ENCODE assay signal across 22 cellular contexts in the genomic region with DNA sequence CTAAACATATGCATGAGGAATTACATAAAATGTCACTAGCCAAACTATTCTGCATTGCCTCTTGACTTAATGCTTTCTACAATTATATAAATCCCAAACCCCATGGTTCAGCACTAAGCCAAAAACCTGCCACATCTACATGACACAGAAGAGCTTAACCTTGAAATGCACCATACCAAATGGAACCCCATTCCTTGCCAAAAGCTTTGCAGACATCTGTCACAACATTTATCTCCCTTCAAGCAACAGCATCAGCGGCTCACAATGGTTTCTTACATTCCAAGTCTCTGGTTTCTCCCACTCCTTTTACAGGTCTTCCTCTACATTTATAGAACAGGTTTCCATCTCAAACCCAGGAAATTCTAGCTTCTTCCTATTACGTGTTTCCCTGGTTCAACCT. TPM values are rescaled to one million over a fixed set of nuclear protein-coding genes. Genes with fewer than 3 reads are reported as not detected.
DNase-seq lines count a peak whose midpoint lies in the region; ATAC-seq and TF ChIP-seq lines count a peak whose summit lies in the region.
"Had no signal": no experiment of that assay in that cellular context is flagged by ENCODE, and none has a peak within 500 bp of the region (broad histone marks: within the 10 kb centered on the region; RNA-seq: fewer than 3 reads in every experiment).

No MANE protein-coding gene starts in this region.

- BruUV-seq in IMR-90 (replicated peaks; lab: Mats Ljungman, UMichigan): no TSS peak

- 0 out of 2 replicates have a peak overlapping the region, but pooled peaks have one; percentile 8 for H3K23ac ChIP-seq in IMR-90 (ENCODE audit: low read depth, low read length)

- H2AK9ac ChIP-seq in IMR-90 (replicated peaks; ENCODE audit: low read depth, low read length, poor library complexity): no peak overlapping the region

- POLR2A ChIA-PET in IMR-90 (lab: Charles Lee; ENCODE audit: unreplicated experiment): no interaction called here

- no peak overlapping the region; the same call in 1 of the 2 replicates for H2BK20ac ChIP-seq in IMR-90 (ENCODE audit: low read depth, low read length)

- H3K18ac ChIP-seq in IMR-90 (ENCODE audit: low read depth, low read length): no peak overlapping the region

- no peaks in the 10 kb centered on the region for H3K36me3 ChIP-seq in IMR-90 (ENCODE audit: control insufficient read depth, insufficient read depth, low read length)

- TF ChIP-seq CTCF in IMR-90 (conservative IDR thresholded peaks at IDR 0.05; ENCODE audit: low read depth, low read length): no peak

- no peak overlapping the region for H3K4me2 ChIP-seq in IMR-90 (ENCODE audit: low read depth, low read length)

- no peak overlapping the region for H2BK120ac ChIP-seq in IMR-90 (ENCODE audit: low read depth, low read length)

- peaks cover 4% of the 10 kb centered on the region; the same call in 1 of the 2 replicates for H3K9me1 ChIP-seq in IMR-90 (ENCODE audit: insufficient read depth, low read length)

- H3K4me3 ChIP-seq in IMR-90 (ENCODE audit: insufficient read depth, low read depth, low read length): no peak overlapping the region

- no peak for TF ChIP-seq POLR2A in IMR-90 (IDR thresholded peaks at IDR 0.05; ENCODE audit: low read depth, low read length)

- intact Hi-C loops in IMR-90 (cut with micrococcal nuclease): no loop called here

- H3K79me1 ChIP-seq in IMR-90 (ENCODE audit: low read depth in 1 of 2, low read length in 2 of 2): no peaks in the 10 kb centered on the region

- H3K4me1 ChIP-seq in IMR-90 (ENCODE audit: control insufficient read depth, insufficient read depth, low read length): no peaks in the 10 kb centered on the region

- in situ Hi-C loops in IMR-90 (cut with MboI; ENCODE audit: low sequenced_read_pairs): loop anchor here (25.0 kb wide), 1 partner anchor 996 kb away; no protein-coding TSS in a partner anchor

- no peaks in the 10 kb centered on the region for H3K27me3 ChIP-seq in IMR-90 (ENCODE audit: control insufficient read depth, insufficient read depth, low read length)

- no peak for ATAC-seq in IMR-90 (ENCODE audit: low read depth)
- ATAC-seq: CD8-positive, alpha-beta T cell; HCT116; PC-3; Right ventricle myocardium inferior; T-cell had no signal

- H4K8ac ChIP-seq in IMR-90 (ENCODE audit: low read depth in 2 of 2, low read length in 2 of 2): no peak overlapping the region

- H2AFZ ChIP-seq in IMR-90 (replicated peaks; ENCODE audit: low read length, poor library complexity): no peak overlapping the region

- CTCF ChIA-PET in IMR-90 (lab: Yijun Ruan, JAX): no interaction called here

- 60% methylated on average over 1 of the region's 2 CpGs; no CpG with 5 or more reads in 1 of the 2 experiments for WGBS in IMR-90 (ENCODE audit: extremely low coverage in 2 of 2, insufficient read length in 1 of 2), 2 experiments

- no peak overlapping the region for H3K56ac ChIP-seq in IMR-90 (ENCODE audit: extremely low read depth, insufficient read depth, low read length)

- no peaks in the 10 kb centered on the region for H4K20me1 ChIP-seq in IMR-90 (ENCODE audit: insufficient read depth, low read length)

- no peak overlapping the region for H2BK5ac ChIP-seq in IMR-90 (ENCODE audit: low read depth, low read length, poor library complexity, severe bottlenecking)

- no peak overlapping the region for H3K4ac ChIP-seq in IMR-90 (ENCODE audit: low read depth, low read length)

- no peak overlapping the region for H4K91ac ChIP-seq in IMR-90 (ENCODE audit: insufficient read depth, low read depth, low read length)

- DNase-seq in IMR-90: no peak
- peak; percentile 74 for DNase-seq in NCI-H82 (lab: John Stamatoyannopoulos, UW)
- DNase-seq in cerebellum (ENCODE audit: low spot score): peak; percentile 73
- DNase-seq in SHP77 (lab: John Stamatoyannopoulos, UW): no peak
- no peak for DNase-seq in NCI-H526 treated with DMSO at 0.1 percent for 48 hours (lab: John Stamatoyannopoulos, UW)
- DNase-seq in nucleus accumbens (lab: John Stamatoyannopoulos, UW): no peak
- DNase-seq in COR-L47 (lab: John Stamatoyannopoulos, UW): no peak
- DNase-seq: CD8-positive, alpha-beta T cell; DMS153; DND-41; Karpas-422; NCI-H1092 treated with DMSO at 0.1 percent for 48 hours; NCI-H1436; NCI-H187; NCI-H2081 treated with DMSO at 0.1 percent for 48 hours; NCI-H748 treated with DMSO at 0.1 percent for 48 hours; NK-92 treated with Interleukin-12 subunit alpha and Interleukin-12 subunit beta, amount 100 ng/mL, for 24 hours; PC-3; T-cell had no signal

- no peak overlapping the region for H2AK5ac ChIP-seq in IMR-90 (ENCODE audit: low read depth, low read length)

- no peak for TF ChIP-seq RAD21 in IMR-90 (IDR thresholded peaks at IDR 0.05; ENCODE audit: low read length)

- dilution Hi-C loops in IMR-90 (cut with HindIII; ENCODE audit: low sequenced_read_pairs, unreplicated experiment): no loop called here

- no peaks in the 10 kb centered on the region for H3K9me3 ChIP-seq in IMR-90 (ENCODE audit: control insufficient read depth, insufficient read depth, low read length)

- H3K27ac ChIP-seq in IMR-90 (ENCODE audit: insufficient read depth, low read length): no peak overlapping the region
- H3K27ac ChIP-seq: C4-2B had no signal

- no peak overlapping the region for H2BK15ac ChIP-seq in IMR-90 (ENCODE audit: low read depth, low read length)

- no peak overlapping the region for H3K9ac ChIP-seq in IMR-90 (ENCODE audit: low read depth, low read length)

- H3K14ac ChIP-seq in IMR-90 (replicated peaks; ENCODE audit: low read depth, low read length): no peak overlapping the region

- H4K5ac ChIP-seq in IMR-90 (ENCODE audit: low read depth, low read length): no peak overlapping the region

TF ChIP-seq in IMR-90, 13 proteins besides CTCF, POLR2A, EP300 and RAD21:
- TF ChIP-seq, protein P1, sequence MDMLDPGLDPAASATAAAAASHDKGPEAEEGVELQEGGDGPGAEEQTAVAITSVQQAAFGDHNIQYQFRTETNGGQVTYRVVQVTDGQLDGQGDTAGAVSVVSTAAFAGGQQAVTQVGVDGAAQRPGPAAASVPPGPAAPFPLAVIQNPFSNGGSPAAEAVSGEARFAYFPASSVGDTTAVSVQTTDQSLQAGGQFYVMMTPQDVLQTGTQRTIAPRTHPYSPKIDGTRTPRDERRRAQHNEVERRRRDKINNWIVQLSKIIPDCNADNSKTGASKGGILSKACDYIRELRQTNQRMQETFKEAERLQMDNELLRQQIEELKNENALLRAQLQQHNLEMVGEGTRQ (IDR thresholded peaks at IDR 0.05; ENCODE audit: low read depth, low read length): no peak
- TF ChIP-seq CHD1 (IDR thresholded peaks at IDR 0.05; ENCODE audit: low read depth, low read length) (no peak), FOS (IDR thresholded peaks at IDR 0.05; ENCODE audit: low read depth, low read length) (no peak), CEBPB (IDR thresholded peaks at IDR 0.05; ENCODE audit: low read depth, low read length) (no peak), RCOR1 (IDR thresholded peaks at IDR 0.05; ENCODE audit: insufficient replicate concordance, low read length) (no peak), BHLHE40 (IDR thresholded peaks at IDR 0.05; ENCODE audit: low read depth, low read length) (no peak), MAZ (IDR thresholded peaks at IDR 0.05; ENCODE audit: borderline replicate concordance, low read depth, low read length) (no peak), NFE2L2 (IDR thresholded peaks at IDR 0.05; ENCODE audit: low read depth, low read length) (no peak)
- TF ChIP-seq, protein P2, sequence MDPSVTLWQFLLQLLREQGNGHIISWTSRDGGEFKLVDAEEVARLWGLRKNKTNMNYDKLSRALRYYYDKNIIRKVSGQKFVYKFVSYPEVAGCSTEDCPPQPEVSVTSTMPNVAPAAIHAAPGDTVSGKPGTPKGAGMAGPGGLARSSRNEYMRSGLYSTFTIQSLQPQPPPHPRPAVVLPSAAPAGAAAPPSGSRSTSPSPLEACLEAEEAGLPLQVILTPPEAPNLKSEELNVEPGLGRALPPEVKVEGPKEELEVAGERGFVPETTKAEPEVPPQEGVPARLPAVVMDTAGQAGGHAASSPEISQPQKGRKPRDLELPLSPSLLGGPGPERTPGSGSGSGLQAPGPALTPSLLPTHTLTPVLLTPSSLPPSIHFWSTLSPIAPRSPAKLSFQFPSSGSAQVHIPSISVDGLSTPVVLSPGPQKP (IDR thresholded peaks at IDR 0.05; ENCODE audit: borderline replicate concordance, low read depth, low read length): no peak
TF ChIP-seq in IMR-90: peak in this region for 0.

RNA-seq across cellular contexts. Expression of a gene that starts 58.4 kb away (rescaled TPM):
- total RNA-seq in IMR-90 (2012; rRNA removed): 77.8 and 90.3 TPM in 2 replicates
- polyA plus RNA-seq in IMR-90 (2012; rRNA removed): 43.6 and 48.4 TPM in 2 replicates
- 17.9 and 77.6 TPM in 2 replicates for polyA plus RNA-seq in IMR-90 (2012; cell fraction: cytosol; rRNA removed)
- 44.9 and 46.5 TPM in 2 replicates for polyA plus RNA-seq in IMR-90 (2012; cell fraction: nucleus; rRNA removed; ENCODE audit: low replicate concordance)
- 27.4 TPM for total RNA-seq in cerebellum

Comparison
In these comparisons a context has a peak if more than half of its experiments do, and no peak if none do; other contexts are left out.
1. DNase-seq: peak in NCI-H82 (single experiment) and cerebellum (single experiment); none in IMR-90 (single experiment), SHP77 (0 of 2), NCI-H526 treated with DMSO at 0.1 percent for 48 hours (single experiment), nucleus accumbens (0 of 56) and COR-L47 (single experiment).